Comparison of ENCODE assay signal across 1 cellular context in genomic region chr17:81739593-81739992, GRCh38.
TF ChIP-seq lines count a peak whose summit lies in the region.

No MANE protein-coding gene starts in this region.

TF ChIP-seq in K562, 482 proteins besides CTCF, POLR2A, EP300 and RAD21:
- TF ChIP-seq CBFA2T3 (IDR thresholded peaks at IDR 0.05) (peak; percentile 58), NFIC (IDR thresholded peaks at IDR 0.05) (peak; percentile 80), CBFA2T2 (conservative IDR thresholded peaks at IDR 0.05) (peak; percentile 28; the same call in 1 of the 2 replicates), ZNF121 (CRISPR knock-in tag; conservative IDR thresholded peaks at IDR 0.05) (peak; percentile 95), BCOR (IDR thresholded peaks at IDR 0.05) (peak; percentile 73)
